8 cellular contexts compared by ENCODE assay signal in the genomic region with DNA sequence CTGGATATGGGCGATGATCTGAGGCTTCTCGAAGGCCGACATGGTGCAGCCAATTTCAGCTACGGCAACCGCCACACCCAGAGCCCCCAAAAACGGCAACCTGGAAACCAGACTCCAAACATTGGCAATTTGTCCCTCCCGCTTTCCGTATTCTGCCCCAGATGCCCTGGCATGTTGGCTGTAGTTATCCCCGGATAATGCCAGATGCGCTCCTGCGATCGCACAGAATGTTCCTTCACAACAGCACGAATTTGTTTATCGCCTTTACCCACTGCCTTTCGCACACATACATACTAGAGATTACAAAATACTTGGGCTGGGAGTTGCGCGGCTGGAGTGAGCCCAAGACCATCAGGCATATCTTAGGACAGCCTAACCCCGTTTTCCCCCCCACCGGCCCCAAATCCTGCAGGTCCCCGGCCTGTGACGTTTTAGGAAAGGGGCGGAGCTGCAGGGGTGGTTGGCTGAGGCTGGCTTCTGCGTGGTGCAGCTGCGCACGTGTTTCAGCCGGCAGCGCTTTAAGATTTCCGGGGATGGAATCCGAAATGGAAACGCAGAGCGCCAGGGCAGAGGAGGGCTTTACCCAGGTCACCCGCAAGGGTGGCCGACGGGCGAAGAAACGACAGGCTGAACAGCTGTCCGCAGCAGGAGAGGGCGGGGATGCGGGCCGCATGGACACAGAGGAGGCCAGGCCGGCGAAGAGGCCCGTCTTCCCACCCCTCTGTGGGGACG. TPM values are rescaled to one million over a fixed set of nuclear protein-coding genes. Genes with fewer than 3 reads are reported as not detected.
DNase-seq lines count a peak whose midpoint lies in the region; ATAC-seq, FAIRE-seq and TF ChIP-seq lines count a peak whose summit lies in the region.

A gene (plus strand): TSS at position 487 of the 732 bp plus-strand sequence. CDS start 47 bp downstream, at position 534.

- peaks cover 3% of the 10 kb centered on the region for H3K36me3 ChIP-seq in rectal smooth muscle tissue (ENCODE audit: control insufficient read depth, insufficient read depth, low read length)
- peaks cover 2 to 6% of the 10 kb centered on the region in 2 donors for H3K36me3 ChIP-seq in aorta (ENCODE audit: control insufficient read depth in 1 of 2, insufficient read depth in 2 of 2, low read length in 1 of 2)

- FAIRE-seq in GM18507 (lab: Jason Lieb, UNC) = peak; percentile 98

- ATAC-seq in HG02981 (IDR thresholded peaks at IDR 0.05; ENCODE audit: unreplicated experiment) (peak; percentile 94), aorta (ENCODE audit: low FRiP score) (peak; percentile 100)

- H3K4me1 ChIP-seq in rectal smooth muscle tissue (ENCODE audit: control insufficient read depth, insufficient read depth, low read length) = peaks cover 19% of the 10 kb centered on the region
- H3K4me1 ChIP-seq in aorta (ENCODE audit: control insufficient read depth in 1 of 2, insufficient read depth in 2 of 2, low read length in 2 of 2) = peaks cover 0 to 3% of the 10 kb centered on the region in 2 donors

- 0% methylated on average over 44 of the region's 44 CpGs for WGBS in aorta, 2 donors

- H3K27me3 ChIP-seq in rectal smooth muscle tissue (ENCODE audit: control insufficient read depth, insufficient read depth, low read length) (no peaks in the 10 kb centered on the region), aorta (ENCODE audit: control insufficient read depth in 1 of 2, insufficient read depth in 2 of 2, low read length in 1 of 2) (no peaks in the 10 kb centered on the region)

- intact Hi-C loops in aorta (cut with DNase I) = loop anchor here (1.0 kb wide), 2 partner anchors 94 to 96 kb away; no protein-coding TSS in a partner anchor

- no peak for TF ChIP-seq CTCF in astrocyte of the cerebellum (IDR thresholded peaks at IDR 0.05; ENCODE audit: low read depth, low read length, missing control alignments)

- H3K27ac ChIP-seq in rectal smooth muscle tissue (ENCODE audit: low read depth, low read length) = peak within 1 kb of the TSS; percentile 97
- peak within 1 kb of the TSS in 1 of 2 donors; percentile 63 for H3K27ac ChIP-seq in aorta (ENCODE audit: low read depth in 1 of 2, low read length in 2 of 2)

- H3K4me3 ChIP-seq in astrocyte of the cerebellum (ENCODE audit: low read depth, low read length) (peak within 1 kb of the TSS; percentile 97), rectal smooth muscle tissue (ENCODE audit: low read length) (peak within 1 kb of the TSS; percentile 85), aorta (ENCODE audit: low read length in 2 of 2) (peak within 1 kb of the TSS; percentile 76)

- H3K9ac ChIP-seq in rectal smooth muscle tissue (ENCODE audit: low read length) = peak within 1 kb of the TSS; percentile 76

- in situ Hi-C loops in astrocyte of the cerebellum (cut with HindIII; ENCODE audit: low sequenced_read_pairs) = no loop called here

- no peaks in the 10 kb centered on the region for H3K9me3 ChIP-seq in aorta (ENCODE audit: control insufficient read depth, low read length)

- peak; percentile 90 for DNase-seq in GM18507 (ENCODE audit: extremely low spot score, insufficient read length, low read depth)
- peak; percentile 94 for DNase-seq in NCI-H2029 treated with DMSO at 0.1 percent for 48 hours (lab: John Stamatoyannopoulos, UW)
- peak; percentile 97 for DNase-seq in T-helper 9 cell
- DNase-seq in astrocyte of the cerebellum (ENCODE audit: low read depth) = peak; percentile 88
- DNase-seq in hepatic stellate cell (ENCODE audit: low spot score) = peak; percentile 95
- peak; percentile 97 to 98 for DNase-seq in aorta

RNA-seq across cellular contexts. Expression of the gene that starts here (rescaled TPM):
- 10 to 100 TPM; 10.5 to 12.2 TPM for total RNA-seq in aorta
- 10 to 100 TPM in 1 of 2 donors, 1 to 10 TPM in 1; 6.6 to 11.6 TPM for polyA plus RNA-seq in aorta
